Comparison of ENCODE assay signal across 1 cellular context in genomic region chr10:72248477-72249151, GRCh38.
TF ChIP-seq lines count a peak whose summit lies in the region.

No MANE protein-coding gene starts in this region.

TF ChIP-seq in GM12878, 131 proteins besides CTCF, POLR2A, EP300 and RAD21 (continues in another document):
- TF ChIP-seq, protein P1, sequence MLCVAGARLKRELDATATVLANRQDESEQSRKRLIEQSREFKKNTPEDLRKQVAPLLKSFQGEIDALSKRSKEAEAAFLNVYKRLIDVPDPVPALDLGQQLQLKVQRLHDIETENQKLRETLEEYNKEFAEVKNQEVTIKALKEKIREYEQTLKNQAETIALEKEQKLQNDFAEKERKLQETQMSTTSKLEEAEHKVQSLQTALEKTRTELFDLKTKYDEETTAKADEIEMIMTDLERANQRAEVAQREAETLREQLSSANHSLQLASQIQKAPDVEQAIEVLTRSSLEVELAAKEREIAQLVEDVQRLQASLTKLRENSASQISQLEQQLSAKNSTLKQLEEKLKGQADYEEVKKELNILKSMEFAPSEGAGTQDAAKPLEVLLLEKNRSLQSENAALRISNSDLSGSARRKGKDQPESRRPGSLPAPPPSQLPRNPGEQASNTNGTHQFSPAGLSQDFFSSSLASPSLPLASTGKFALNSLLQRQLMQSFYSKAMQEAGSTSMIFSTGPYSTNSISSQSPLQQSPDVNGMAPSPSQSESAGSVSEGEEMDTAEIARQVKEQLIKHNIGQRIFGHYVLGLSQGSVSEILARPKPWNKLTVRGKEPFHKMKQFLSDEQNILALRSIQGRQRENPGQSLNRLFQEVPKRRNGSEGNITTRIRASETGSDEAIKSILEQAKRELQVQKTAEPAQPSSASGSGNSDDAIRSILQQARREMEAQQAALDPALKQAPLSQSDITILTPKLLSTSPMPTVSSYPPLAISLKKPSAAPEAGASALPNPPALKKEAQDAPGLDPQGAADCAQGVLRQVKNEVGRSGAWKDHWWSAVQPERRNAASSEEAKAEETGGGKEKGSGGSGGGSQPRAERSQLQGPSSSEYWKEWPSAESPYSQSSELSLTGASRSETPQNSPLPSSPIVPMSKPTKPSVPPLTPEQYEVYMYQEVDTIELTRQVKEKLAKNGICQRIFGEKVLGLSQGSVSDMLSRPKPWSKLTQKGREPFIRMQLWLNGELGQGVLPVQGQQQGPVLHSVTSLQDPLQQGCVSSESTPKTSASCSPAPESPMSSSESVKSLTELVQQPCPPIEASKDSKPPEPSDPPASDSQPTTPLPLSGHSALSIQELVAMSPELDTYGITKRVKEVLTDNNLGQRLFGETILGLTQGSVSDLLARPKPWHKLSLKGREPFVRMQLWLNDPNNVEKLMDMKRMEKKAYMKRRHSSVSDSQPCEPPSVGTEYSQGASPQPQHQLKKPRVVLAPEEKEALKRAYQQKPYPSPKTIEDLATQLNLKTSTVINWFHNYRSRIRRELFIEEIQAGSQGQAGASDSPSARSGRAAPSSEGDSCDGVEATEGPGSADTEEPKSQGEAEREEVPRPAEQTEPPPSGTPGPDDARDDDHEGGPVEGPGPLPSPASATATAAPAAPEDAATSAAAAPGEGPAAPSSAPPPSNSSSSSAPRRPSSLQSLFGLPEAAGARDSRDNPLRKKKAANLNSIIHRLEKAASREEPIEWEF (IDR thresholded peaks at IDR 0.05; ENCODE audit: insufficient replicate concordance, low read depth, low read length) = peak; percentile 91
- TF ChIP-seq KLF5 (IDR thresholded peaks at IDR 0.05; ENCODE audit: partially characterized antibody) = peak; percentile 74
- TF ChIP-seq CEBPB (IDR thresholded peaks at IDR 0.05; ENCODE audit: borderline replicate concordance in 1 of 2, low read depth in 2 of 2, low read length in 2 of 2) = 0 out of 4 replicates have a peak, but pooled peaks of 1 of the 2 experiments have one; percentile 22
- peak; percentile 75 for TF ChIP-seq YY1 (IDR thresholded peaks at IDR 0.05; ENCODE audit: low read depth, low read length)
- peak; percentile 96 for TF ChIP-seq RUNX3 (IDR thresholded peaks at IDR 0.05; ENCODE audit: low read length)
- TF ChIP-seq EZH2 (IDR thresholded peaks at IDR 0.05; ENCODE audit: borderline replicate concordance, control insufficient read depth, low read depth, low read length) = no peak
- no peak for TF ChIP-seq NR2C2 (IDR thresholded peaks at IDR 0.05; ENCODE audit: borderline replicate concordance, control insufficient read depth, insufficient read length, low read depth)
- no peak for TF ChIP-seq CHD4 (IDR thresholded peaks at IDR 0.05)
- TF ChIP-seq MAX (IDR thresholded peaks at IDR 0.05; ENCODE audit: low read depth, low read length) = peak; percentile 76; the same call in 1 of the 2 replicates
- peak; percentile 32; the same call in 1 of the 2 replicates for TF ChIP-seq ZBTB40 (IDR thresholded peaks at IDR 0.05; ENCODE audit: borderline replicate concordance)
- peak; percentile 26; the same call in 1 of the 2 replicates for TF ChIP-seq JUND (IDR thresholded peaks at IDR 0.05; ENCODE audit: low read depth, low read length)
- no peak for TF ChIP-seq FOXK2 (IDR thresholded peaks at IDR 0.05)
- no peak; the same call in 1 of the 2 replicates for TF ChIP-seq HDGF (IDR thresholded peaks at IDR 0.05)
- 0 out of 2 replicates have a peak, but pooled peaks have one; percentile 73 for TF ChIP-seq STAT3 (IDR thresholded peaks at IDR 0.05; ENCODE audit: low read depth, low read length)
- peak; percentile 79 for TF ChIP-seq CREM (IDR thresholded peaks at IDR 0.05; ENCODE audit: low read depth)
- no peak for TF ChIP-seq BCLAF1 (IDR thresholded peaks at IDR 0.05)
- peak; percentile 78 to 87 for TF ChIP-seq BHLHE40 (IDR thresholded peaks at IDR 0.05; ENCODE audit: borderline replicate concordance in 1 of 2, low read depth in 2 of 2, low read length in 1 of 2)
- TF ChIP-seq PRDM15 (CRISPR knock-in tag; IDR thresholded peaks at IDR 0.05) = no peak
- peak; percentile 78 for TF ChIP-seq NR2F1 (conservative IDR thresholded peaks at IDR 0.05)
- peak; percentile 70 for TF ChIP-seq POU2F2 (IDR thresholded peaks at IDR 0.05; ENCODE audit: borderline replicate concordance, low read depth, low read length)
- no peak for TF ChIP-seq HDAC6 (IDR thresholded peaks at IDR 0.05; ENCODE audit: unreplicated experiment)
- TF ChIP-seq MXI1 (IDR thresholded peaks at IDR 0.05; ENCODE audit: low read depth, low read length) = peak; percentile 93
- TF ChIP-seq LARP7 (IDR thresholded peaks at IDR 0.05) = peak; percentile 38
- TF ChIP-seq POLR2AphosphoS2 (IDR thresholded peaks at IDR 0.05; ENCODE audit: low read depth, low read length) = peak; percentile 93
- TF ChIP-seq MTA3 (IDR thresholded peaks at IDR 0.05; ENCODE audit: borderline replicate concordance, low read length) = peak; percentile 62; the same call in 1 of the 2 replicates
- TF ChIP-seq, protein P2, sequence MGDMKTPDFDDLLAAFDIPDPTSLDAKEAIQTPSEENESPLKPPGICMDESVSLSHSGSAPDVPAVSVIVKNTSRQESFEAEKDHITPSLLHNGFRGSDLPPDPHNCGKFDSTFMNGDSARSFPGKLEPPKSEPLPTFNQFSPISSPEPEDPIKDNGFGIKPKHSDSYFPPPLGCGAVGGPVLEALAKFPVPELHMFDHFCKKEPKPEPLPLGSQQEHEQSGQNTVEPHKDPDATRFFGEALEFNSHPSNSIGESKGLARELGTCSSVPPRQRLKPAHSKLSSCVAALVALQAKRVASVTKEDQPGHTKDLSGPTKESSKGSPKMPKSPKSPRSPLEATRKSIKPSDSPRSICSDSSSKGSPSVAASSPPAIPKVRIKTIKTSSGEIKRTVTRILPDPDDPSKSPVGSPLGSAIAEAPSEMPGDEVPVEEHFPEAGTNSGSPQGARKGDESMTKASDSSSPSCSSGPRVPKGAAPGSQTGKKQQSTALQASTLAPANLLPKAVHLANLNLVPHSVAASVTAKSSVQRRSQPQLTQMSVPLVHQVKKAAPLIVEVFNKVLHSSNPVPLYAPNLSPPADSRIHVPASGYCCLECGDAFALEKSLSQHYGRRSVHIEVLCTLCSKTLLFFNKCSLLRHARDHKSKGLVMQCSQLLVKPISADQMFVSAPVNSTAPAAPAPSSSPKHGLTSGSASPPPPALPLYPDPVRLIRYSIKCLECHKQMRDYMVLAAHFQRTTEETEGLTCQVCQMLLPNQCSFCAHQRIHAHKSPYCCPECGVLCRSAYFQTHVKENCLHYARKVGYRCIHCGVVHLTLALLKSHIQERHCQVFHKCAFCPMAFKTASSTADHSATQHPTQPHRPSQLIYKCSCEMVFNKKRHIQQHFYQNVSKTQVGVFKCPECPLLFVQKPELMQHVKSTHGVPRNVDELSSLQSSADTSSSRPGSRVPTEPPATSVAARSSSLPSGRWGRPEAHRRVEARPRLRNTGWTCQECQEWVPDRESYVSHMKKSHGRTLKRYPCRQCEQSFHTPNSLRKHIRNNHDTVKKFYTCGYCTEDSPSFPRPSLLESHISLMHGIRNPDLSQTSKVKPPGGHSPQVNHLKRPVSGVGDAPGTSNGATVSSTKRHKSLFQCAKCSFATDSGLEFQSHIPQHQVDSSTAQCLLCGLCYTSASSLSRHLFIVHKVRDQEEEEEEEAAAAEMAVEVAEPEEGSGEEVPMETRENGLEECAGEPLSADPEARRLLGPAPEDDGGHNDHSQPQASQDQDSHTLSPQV (IDR thresholded peaks at IDR 0.05) = peak; percentile 68; the same call in 1 of the 2 replicates
- TF ChIP-seq MTA2 (IDR thresholded peaks at IDR 0.05; ENCODE audit: low read depth) = peak; percentile 81
- TF ChIP-seq, protein P3, sequence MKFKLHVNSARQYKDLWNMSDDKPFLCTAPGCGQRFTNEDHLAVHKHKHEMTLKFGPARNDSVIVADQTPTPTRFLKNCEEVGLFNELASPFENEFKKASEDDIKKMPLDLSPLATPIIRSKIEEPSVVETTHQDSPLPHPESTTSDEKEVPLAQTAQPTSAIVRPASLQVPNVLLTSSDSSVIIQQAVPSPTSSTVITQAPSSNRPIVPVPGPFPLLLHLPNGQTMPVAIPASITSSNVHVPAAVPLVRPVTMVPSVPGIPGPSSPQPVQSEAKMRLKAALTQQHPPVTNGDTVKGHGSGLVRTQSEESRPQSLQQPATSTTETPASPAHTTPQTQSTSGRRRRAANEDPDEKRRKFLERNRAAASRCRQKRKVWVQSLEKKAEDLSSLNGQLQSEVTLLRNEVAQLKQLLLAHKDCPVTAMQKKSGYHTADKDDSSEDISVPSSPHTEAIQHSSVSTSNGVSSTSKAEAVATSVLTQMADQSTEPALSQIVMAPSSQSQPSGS (IDR thresholded peaks at IDR 0.05; ENCODE audit: low read length) = peak; percentile 89; the same call in 1 of the 2 replicates
- no peak for TF ChIP-seq SREBF2 (IDR thresholded peaks at IDR 0.05; ENCODE audit: low read length)
